1 cellular context compared by ENCODE assay signal in the genomic region with DNA sequence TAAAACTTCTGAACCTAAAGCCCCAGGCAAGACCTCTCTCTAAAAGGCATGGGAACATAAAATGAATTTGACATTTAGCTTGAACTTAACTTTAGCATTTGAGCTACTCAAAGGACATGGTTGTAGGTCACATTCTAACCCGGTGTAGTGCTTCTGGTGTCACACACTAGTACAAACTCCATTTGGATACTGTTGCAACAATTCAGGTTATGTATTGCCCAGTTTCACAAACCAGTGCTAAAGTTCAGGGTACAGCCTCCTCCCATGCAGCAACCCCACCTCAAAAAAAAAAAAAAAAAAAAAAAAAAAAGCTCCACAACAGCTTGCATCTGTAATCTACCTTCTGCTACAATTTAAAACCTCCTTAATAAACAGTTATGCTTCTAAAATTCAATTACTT.
TF ChIP-seq lines count a peak whose summit lies in the region.

No MANE protein-coding gene starts in this region.

TF ChIP-seq in HepG2, 621 proteins besides CTCF, POLR2A, EP300 and RAD21 (continued from another document and continues in another):
- TF ChIP-seq, protein P1, sequence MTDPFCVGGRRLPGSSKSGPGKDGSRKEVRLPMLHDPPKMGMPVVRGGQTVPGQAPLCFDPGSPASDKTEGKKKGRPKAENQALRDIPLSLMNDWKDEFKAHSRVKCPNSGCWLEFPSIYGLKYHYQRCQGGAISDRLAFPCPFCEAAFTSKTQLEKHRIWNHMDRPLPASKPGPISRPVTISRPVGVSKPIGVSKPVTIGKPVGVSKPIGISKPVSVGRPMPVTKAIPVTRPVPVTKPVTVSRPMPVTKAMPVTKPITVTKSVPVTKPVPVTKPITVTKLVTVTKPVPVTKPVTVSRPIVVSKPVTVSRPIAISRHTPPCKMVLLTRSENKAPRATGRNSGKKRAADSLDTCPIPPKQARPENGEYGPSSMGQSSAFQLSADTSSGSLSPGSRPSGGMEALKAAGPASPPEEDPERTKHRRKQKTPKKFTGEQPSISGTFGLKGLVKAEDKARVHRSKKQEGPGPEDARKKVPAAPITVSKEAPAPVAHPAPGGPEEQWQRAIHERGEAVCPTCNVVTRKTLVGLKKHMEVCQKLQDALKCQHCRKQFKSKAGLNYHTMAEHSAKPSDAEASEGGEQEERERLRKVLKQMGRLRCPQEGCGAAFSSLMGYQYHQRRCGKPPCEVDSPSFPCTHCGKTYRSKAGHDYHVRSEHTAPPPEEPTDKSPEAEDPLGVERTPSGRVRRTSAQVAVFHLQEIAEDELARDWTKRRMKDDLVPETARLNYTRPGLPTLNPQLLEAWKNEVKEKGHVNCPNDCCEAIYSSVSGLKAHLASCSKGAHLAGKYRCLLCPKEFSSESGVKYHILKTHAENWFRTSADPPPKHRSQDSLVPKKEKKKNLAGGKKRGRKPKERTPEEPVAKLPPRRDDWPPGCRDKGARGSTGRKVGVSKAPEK (CRISPR knock-in tag; IDR thresholded peaks at IDR 0.05; ENCODE audit: borderline replicate concordance) = no peak
- no peak for TF ChIP-seq HES4 (CRISPR knock-in tag; IDR thresholded peaks at IDR 0.05; ENCODE audit: borderline replicate concordance)
- TF ChIP-seq NPAS2 (CRISPR knock-in tag; IDR thresholded peaks at IDR 0.05; ENCODE audit: borderline replicate concordance) = no peak
- TF ChIP-seq, protein P2, sequence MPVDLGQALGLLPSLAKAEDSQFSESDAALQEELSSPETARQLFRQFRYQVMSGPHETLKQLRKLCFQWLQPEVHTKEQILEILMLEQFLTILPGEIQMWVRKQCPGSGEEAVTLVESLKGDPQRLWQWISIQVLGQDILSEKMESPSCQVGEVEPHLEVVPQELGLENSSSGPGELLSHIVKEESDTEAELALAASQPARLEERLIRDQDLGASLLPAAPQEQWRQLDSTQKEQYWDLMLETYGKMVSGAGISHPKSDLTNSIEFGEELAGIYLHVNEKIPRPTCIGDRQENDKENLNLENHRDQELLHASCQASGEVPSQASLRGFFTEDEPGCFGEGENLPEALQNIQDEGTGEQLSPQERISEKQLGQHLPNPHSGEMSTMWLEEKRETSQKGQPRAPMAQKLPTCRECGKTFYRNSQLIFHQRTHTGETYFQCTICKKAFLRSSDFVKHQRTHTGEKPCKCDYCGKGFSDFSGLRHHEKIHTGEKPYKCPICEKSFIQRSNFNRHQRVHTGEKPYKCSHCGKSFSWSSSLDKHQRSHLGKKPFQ (CRISPR knock-in tag; IDR thresholded peaks at IDR 0.05; ENCODE audit: insufficient replicate concordance) = no peak
- TF ChIP-seq GLI4 (CRISPR knock-in tag; IDR thresholded peaks at IDR 0.05; ENCODE audit: borderline replicate concordance) = no peak
- no peak for TF ChIP-seq MBNL3 (CRISPR knock-in tag; conservative IDR thresholded peaks at IDR 0.05)
- TF ChIP-seq ZFP90 (CRISPR knock-in tag; IDR thresholded peaks at IDR 0.05; ENCODE audit: borderline replicate concordance) = 0 out of 2 replicates have a peak, but pooled peaks have one; percentile 42
- TF ChIP-seq ZNF44 (CRISPR knock-in tag; IDR thresholded peaks at IDR 0.05) = no peak
- no peak for TF ChIP-seq YEATS2 (CRISPR knock-in tag; IDR thresholded peaks at IDR 0.05; ENCODE audit: borderline replicate concordance)
- no peak for TF ChIP-seq TAF1 (CRISPR knock-in tag; IDR thresholded peaks at IDR 0.05)
- TF ChIP-seq RFX3 (CRISPR knock-in tag; IDR thresholded peaks at IDR 0.05) = no peak
- 0 out of 2 replicates have a peak, but pooled peaks have one; percentile 23 for TF ChIP-seq ZNF549 (CRISPR knock-in tag; IDR thresholded peaks at IDR 0.05)
- TF ChIP-seq ATF7 (IDR thresholded peaks at IDR 0.05) = 0 out of 2 replicates have a peak, but pooled peaks have one; percentile 5
- TF ChIP-seq ATF7 (CRISPR knock-in tag; IDR thresholded peaks at IDR 0.05) = no peak
- TF ChIP-seq PRPF4 (IDR thresholded peaks at IDR 0.05; ENCODE audit: low read depth, low read length, poor library complexity, severe bottlenecking) = no peak
- no peak for TF ChIP-seq RFXANK (CRISPR knock-in tag; IDR thresholded peaks at IDR 0.05)
- no peak for TF ChIP-seq AHR (CRISPR knock-in tag; IDR thresholded peaks at IDR 0.05)
- no peak for TF ChIP-seq RELA (CRISPR knock-in tag; IDR thresholded peaks at IDR 0.05)
- peak; percentile 95 for TF ChIP-seq RXRB (CRISPR knock-in tag; IDR thresholded peaks at IDR 0.05; ENCODE audit: borderline replicate concordance)
- TF ChIP-seq SIN3A (IDR thresholded peaks at IDR 0.05; ENCODE audit: borderline replicate concordance, low read depth, low read length) = no peak
- peak; percentile 67 for TF ChIP-seq ASH2L (IDR thresholded peaks at IDR 0.05; ENCODE audit: insufficient read length, low read depth, low read length)
- TF ChIP-seq CHD2 (IDR thresholded peaks at IDR 0.05; ENCODE audit: low read depth, low read length) = no peak
- TF ChIP-seq, protein P3, sequence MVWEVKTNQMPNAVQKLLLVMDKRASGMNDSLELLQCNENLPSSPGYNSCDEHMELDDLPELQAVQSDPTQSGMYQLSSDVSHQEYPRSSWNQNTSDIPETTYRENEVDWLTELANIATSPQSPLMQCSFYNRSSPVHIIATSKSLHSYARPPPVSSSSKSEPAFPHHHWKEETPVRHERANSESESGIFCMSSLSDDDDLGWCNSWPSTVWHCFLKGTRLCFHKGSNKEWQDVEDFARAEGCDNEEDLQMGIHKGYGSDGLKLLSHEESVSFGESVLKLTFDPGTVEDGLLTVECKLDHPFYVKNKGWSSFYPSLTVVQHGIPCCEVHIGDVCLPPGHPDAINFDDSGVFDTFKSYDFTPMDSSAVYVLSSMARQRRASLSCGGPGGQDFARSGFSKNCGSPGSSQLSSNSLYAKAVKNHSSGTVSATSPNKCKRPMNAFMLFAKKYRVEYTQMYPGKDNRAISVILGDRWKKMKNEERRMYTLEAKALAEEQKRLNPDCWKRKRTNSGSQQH (CRISPR knock-in tag; IDR thresholded peaks at IDR 0.05; ENCODE audit: low read depth) = no peak
- no peak for TF ChIP-seq SRSF1 (optimal IDR thresholded peaks at IDR 0.05; ENCODE audit: low read depth, low read length)
- no peak for TF ChIP-seq ZNF530 (CRISPR knock-in tag; IDR thresholded peaks at IDR 0.05; ENCODE audit: low read depth)
- TF ChIP-seq HOXD1 (CRISPR knock-in tag; IDR thresholded peaks at IDR 0.05) = peak; percentile 64; the same call in 1 of the 2 replicates
- TF ChIP-seq, protein P4, sequence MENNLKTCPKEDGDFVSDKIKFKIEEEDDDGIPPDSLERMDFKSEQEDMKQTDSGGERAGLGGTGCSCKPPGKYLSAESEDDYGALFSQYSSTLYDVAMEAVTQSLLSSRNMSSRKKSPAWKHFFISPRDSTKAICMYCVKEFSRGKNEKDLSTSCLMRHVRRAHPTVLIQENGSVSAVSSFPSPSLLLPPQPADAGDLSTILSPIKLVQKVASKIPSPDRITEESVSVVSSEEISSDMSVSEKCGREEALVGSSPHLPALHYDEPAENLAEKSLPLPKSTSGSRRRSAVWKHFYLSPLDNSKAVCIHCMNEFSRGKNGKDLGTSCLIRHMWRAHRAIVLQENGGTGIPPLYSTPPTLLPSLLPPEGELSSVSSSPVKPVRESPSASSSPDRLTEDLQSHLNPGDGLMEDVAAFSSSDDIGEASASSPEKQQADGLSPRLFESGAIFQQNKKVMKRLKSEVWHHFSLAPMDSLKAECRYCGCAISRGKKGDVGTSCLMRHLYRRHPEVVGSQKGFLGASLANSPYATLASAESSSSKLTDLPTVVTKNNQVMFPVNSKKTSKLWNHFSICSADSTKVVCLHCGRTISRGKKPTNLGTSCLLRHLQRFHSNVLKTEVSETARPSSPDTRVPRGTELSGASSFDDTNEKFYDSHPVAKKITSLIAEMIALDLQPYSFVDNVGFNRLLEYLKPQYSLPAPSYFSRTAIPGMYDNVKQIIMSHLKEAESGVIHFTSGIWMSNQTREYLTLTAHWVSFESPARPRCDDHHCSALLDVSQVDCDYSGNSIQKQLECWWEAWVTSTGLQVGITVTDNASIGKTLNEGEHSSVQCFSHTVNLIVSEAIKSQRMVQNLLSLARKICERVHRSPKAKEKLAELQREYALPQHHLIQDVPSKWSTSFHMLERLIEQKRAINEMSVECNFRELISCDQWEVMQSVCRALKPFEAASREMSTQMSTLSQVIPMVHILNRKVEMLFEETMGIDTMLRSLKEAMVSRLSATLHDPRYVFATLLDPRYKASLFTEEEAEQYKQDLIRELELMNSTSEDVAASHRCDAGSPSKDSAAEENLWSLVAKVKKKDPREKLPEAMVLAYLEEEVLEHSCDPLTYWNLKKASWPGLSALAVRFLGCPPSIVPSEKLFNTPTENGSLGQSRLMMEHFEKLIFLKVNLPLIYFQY (CRISPR knock-in tag; IDR thresholded peaks at IDR 0.05; ENCODE audit: borderline replicate concordance) = no peak
- peak; percentile 91 for TF ChIP-seq BCL6 (CRISPR knock-in tag; IDR thresholded peaks at IDR 0.05)
- TF ChIP-seq FOSL1 (CRISPR knock-in tag; IDR thresholded peaks at IDR 0.05; ENCODE audit: borderline replicate concordance) = no peak
- peak in 1 of 2 experiments; percentile 79; a peak in 2 of 4 replicates for TF ChIP-seq KLF16 (CRISPR knock-in tag; IDR thresholded peaks at IDR 0.05)
- TF ChIP-seq PHF8 (CRISPR knock-in tag; IDR thresholded peaks at IDR 0.05) = no peak
- TF ChIP-seq, protein P5, sequence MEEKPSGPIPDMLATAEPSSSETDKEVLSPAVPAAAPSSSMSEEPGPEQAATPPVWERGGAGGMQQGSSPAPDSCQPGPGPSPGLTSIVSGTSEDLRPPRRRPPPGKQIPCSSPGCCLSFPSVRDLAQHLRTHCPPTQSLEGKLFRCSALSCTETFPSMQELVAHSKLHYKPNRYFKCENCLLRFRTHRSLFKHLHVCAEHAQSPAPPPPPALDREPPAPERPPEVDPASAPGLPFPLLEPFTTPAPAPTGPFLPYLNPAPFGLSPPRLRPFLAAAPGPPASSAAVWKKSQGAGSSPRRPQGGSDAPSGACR (CRISPR knock-in tag; IDR thresholded peaks at IDR 0.05) = no peak
- TF ChIP-seq WIZ (CRISPR knock-in tag; IDR thresholded peaks at IDR 0.05) = no peak
- no peak for TF ChIP-seq ZNF569 (CRISPR knock-in tag; IDR thresholded peaks at IDR 0.05; ENCODE audit: borderline replicate concordance)
- no peak for TF ChIP-seq ZMAT3 (CRISPR knock-in tag; conservative IDR thresholded peaks at IDR 0.05)
- TF ChIP-seq TP53 (CRISPR knock-in tag; conservative IDR thresholded peaks at IDR 0.05) = no peak
- TF ChIP-seq ZNF557 (CRISPR knock-in tag; IDR thresholded peaks at IDR 0.05) = no peak
- peak; percentile 63; the same call in 1 of the 2 replicates for TF ChIP-seq ZNF124 (CRISPR knock-in tag; IDR thresholded peaks at IDR 0.05)
- TF ChIP-seq FOXM1 (CRISPR knock-in tag; IDR thresholded peaks at IDR 0.05) = no peak
- TF ChIP-seq ZNF484 (CRISPR knock-in tag; IDR thresholded peaks at IDR 0.05; ENCODE audit: borderline replicate concordance, low read depth) = no peak
- no peak for TF ChIP-seq ARNT (IDR thresholded peaks at IDR 0.05)
- TF ChIP-seq, protein P6, sequence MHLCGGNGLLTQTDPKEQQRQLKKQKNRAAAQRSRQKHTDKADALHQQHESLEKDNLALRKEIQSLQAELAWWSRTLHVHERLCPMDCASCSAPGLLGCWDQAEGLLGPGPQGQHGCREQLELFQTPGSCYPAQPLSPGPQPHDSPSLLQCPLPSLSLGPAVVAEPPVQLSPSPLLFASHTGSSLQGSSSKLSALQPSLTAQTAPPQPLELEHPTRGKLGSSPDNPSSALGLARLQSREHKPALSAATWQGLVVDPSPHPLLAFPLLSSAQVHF (CRISPR knock-in tag; IDR thresholded peaks at IDR 0.05) = no peak
- TF ChIP-seq, protein P7, sequence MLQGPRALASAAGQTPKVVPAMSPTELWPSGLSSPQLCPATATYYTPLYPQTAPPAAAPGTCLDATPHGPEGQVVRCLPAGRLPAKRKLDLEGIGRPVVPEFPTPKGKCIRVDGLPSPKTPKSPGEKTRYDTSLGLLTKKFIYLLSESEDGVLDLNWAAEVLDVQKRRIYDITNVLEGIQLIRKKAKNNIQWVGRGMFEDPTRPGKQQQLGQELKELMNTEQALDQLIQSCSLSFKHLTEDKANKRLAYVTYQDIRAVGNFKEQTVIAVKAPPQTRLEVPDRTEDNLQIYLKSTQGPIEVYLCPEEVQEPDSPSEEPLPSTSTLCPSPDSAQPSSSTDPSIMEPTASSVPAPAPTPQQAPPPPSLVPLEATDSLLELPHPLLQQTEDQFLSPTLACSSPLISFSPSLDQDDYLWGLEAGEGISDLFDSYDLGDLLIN (CRISPR knock-in tag; IDR thresholded peaks at IDR 0.05; ENCODE audit: borderline replicate concordance) = no peak
- TF ChIP-seq ZNF431 (CRISPR knock-in tag; IDR thresholded peaks at IDR 0.05; ENCODE audit: borderline replicate concordance, low read depth) = no peak
- TF ChIP-seq SMAD3 (CRISPR knock-in tag; IDR thresholded peaks at IDR 0.05) = peak; percentile 74; the same call in 1 of the 2 replicates
- TF ChIP-seq ZNF256 (CRISPR knock-in tag; conservative IDR thresholded peaks at IDR 0.05) = no peak
- TF ChIP-seq, protein P8, sequence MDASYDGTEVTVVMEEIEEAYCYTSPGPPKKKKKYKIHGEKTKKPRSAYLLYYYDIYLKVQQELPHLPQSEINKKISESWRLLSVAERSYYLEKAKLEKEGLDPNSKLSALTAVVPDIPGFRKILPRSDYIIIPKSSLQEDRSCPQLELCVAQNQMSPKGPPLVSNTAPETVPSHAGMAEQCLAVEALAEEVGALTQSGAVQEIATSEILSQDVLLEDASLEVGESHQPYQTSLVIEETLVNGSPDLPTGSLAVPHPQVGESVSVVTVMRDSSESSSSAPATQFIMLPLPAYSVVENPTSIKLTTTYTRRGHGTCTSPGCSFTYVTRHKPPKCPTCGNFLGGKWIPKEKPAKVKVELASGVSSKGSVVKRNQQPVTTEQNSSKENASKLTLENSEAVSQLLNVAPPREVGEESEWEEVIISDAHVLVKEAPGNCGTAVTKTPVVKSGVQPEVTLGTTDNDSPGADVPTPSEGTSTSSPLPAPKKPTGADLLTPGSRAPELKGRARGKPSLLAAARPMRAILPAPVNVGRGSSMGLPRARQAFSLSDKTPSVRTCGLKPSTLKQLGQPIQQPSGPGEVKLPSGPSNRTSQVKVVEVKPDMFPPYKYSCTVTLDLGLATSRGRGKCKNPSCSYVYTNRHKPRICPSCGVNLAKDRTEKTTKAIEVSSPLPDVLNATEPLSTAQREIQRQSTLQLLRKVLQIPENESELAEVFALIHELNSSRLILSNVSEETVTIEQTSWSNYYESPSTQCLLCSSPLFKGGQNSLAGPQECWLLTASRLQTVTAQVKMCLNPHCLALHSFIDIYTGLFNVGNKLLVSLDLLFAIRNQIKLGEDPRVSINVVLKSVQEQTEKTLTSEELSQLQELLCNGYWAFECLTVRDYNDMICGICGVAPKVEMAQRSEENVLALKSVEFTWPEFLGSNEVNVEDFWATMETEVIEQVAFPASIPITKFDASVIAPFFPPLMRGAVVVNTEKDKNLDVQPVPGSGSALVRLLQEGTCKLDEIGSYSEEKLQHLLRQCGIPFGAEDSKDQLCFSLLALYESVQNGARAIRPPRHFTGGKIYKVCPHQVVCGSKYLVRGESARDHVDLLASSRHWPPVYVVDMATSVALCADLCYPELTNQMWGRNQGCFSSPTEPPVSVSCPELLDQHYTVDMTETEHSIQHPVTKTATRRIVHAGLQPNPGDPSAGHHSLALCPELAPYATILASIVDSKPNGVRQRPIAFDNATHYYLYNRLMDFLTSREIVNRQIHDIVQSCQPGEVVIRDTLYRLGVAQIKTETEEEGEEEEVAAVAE (CRISPR knock-in tag; IDR thresholded peaks at IDR 0.05; ENCODE audit: borderline replicate concordance) = no peak
- TF ChIP-seq TRIM24 (CRISPR knock-in tag; IDR thresholded peaks at IDR 0.05) = peak; percentile 88; the same call in 1 of the 2 replicates
- TF ChIP-seq KMT2A (CRISPR knock-in tag; IDR thresholded peaks at IDR 0.05) = peak; percentile 63; the same call in 1 of the 2 replicates
- TF ChIP-seq ZNF543 (CRISPR knock-in tag; IDR thresholded peaks at IDR 0.05) = no peak
- no peak for TF ChIP-seq MTA1 (CRISPR knock-in tag; IDR thresholded peaks at IDR 0.05; ENCODE audit: borderline replicate concordance)
- no peak for TF ChIP-seq TGIF2 (CRISPR knock-in tag; IDR thresholded peaks at IDR 0.05)
